ENCODE assay signal across 13 cellular contexts in the genomic region with DNA sequence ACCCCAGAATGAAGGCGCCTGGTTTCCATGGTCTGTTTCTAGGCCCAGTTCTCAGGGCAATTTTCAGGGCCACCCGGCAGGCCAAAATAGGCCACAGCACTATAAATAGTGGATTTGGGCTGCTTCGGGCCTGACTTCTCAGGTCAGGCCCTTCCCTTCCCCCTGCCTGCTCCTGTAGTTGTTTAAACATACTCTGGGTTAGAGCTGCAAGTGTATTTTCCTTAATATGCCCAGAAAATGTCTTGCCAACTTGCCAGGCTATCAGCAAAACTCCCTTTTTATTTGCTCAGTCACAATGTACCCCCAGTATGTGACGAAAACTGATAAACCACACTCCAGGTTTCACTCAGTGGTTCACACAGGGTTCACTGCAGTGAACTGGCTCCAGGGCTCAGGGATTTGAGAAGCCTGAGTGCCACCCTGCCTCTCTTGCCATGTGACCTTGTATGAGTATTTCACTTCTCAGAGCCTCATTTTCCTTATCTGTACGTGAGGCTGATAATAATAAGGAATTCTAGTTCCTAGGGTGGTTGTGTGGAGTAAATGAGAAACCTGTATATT.
DNase-seq lines count a peak whose midpoint lies in the region; ATAC-seq and TF ChIP-seq lines count a peak whose summit lies in the region.
"Had no signal": no experiment of that assay in that cellular context is flagged by ENCODE, and none has a peak within 500 bp of the region (broad histone marks: within the 10 kb centered on the region; RNA-seq: fewer than 3 reads in every experiment).

No MANE protein-coding gene starts in this region.

- H3K9me3 ChIP-seq in ectodermal cell (ENCODE audit: control insufficient read depth, low read length) (no peaks in the 10 kb centered on the region), Karpas-422 (ENCODE audit: low read length) (no peaks in the 10 kb centered on the region)

- H3K9ac ChIP-seq in Karpas-422 (ENCODE audit: low read length) = no peak overlapping the region

- 66 to 68% methylated on average over 5 of the region's 5 CpGs for WGBS in ectodermal cell, 2 experiments

- H3K4me2 ChIP-seq in Karpas-422 (ENCODE audit: low read depth, low read length, poor library complexity, severe bottlenecking) = no peak overlapping the region

- H3K4me1 Mint-ChIP-seq in nephron (peaks cover 33% of the 10 kb centered on the region), CD14-positive monocyte (peaks cover 34% of the 10 kb centered on the region)

- peaks cover 26% of the 10 kb centered on the region for H3K36me3 Mint-ChIP-seq in nephron (ENCODE audit: low read depth)
- H3K36me3 Mint-ChIP-seq in CD14-positive monocyte = peaks cover 0 to 4% of the 10 kb centered on the region in 2 donors

- H3K9me3 Mint-ChIP-seq in nephron (peaks cover 16% of the 10 kb centered on the region), CD14-positive monocyte (peaks cover 9 to 20% (median 13%) of the 10 kb centered on the region in 7 donors)

- H3K27ac Mint-ChIP-seq in nephron (peak overlapping the region; percentile 95 to 98 (median 97)), CD14-positive monocyte (peak overlapping the region in 1 of 7 donors; percentile 48)
- H3K27ac Mint-ChIP-seq: activated naive CD4-positive, alpha-beta T cell treated with anti-CD3 and anti-CD28 coated beads, Interleukin-2, amount 50 U/mL, for 72 hours had no signal

- TF ChIP-seq CTCF in nephron (IDR thresholded peaks at IDR 0.05; ENCODE audit: unreplicated experiment in 3 of 3) (no peak), CD14-positive monocyte (IDR thresholded peaks at IDR 0.05) (no peak)

- no peaks in the 10 kb centered on the region for H3K9me2 ChIP-seq in Karpas-422 (replicated peaks; ENCODE audit: insufficient read depth, low read length)

- H3K79me2 ChIP-seq in Karpas-422 (ENCODE audit: low read length) = no peaks in the 10 kb centered on the region

- no peaks in the 10 kb centered on the region for H3K36me3 ChIP-seq in ectodermal cell (ENCODE audit: control insufficient read depth, insufficient read depth, low read length)
- H3K36me3 ChIP-seq in Karpas-422 (ENCODE audit: insufficient read depth, low read length) = no peaks in the 10 kb centered on the region

- H3K27me3 Mint-ChIP-seq in nephron (ENCODE audit: low read depth) = no peaks in the 10 kb centered on the region
- H3K27me3 Mint-ChIP-seq in CD14-positive monocyte (ENCODE audit: low read depth in 3 of 3) = no peaks in the 10 kb centered on the region

- H3K4me3 Mint-ChIP-seq in nephron (no peak overlapping the region), CD14-positive monocyte (no peak overlapping the region)

- intact Hi-C loops in CD14-positive monocyte (cut with micrococcal nuclease) = no loop called here

- H3K4me3 ChIP-seq in ectodermal cell (ENCODE audit: insufficient read depth, low read depth, low read length) (no peak overlapping the region), Karpas-422 (ENCODE audit: low read length) (no peak overlapping the region)
- H3K4me3 ChIP-seq: skin epidermis had no signal

- peak; percentile 59 for ATAC-seq in GM18502 (IDR thresholded peaks at IDR 0.05; ENCODE audit: poor library complexity, unreplicated experiment)
- peak; percentile 67 for ATAC-seq in HG03135 (IDR thresholded peaks at IDR 0.05; ENCODE audit: unreplicated experiment)
- ATAC-seq: foreskin keratinocyte had no signal

- H4K20me1 ChIP-seq in Karpas-422 (ENCODE audit: insufficient read depth, low read depth, low read length) = no peaks in the 10 kb centered on the region

- no peak for DNase-seq in Karpas-422
- no peak for DNase-seq in CD14-positive monocyte (ENCODE audit: low spot score)
- no peak for DNase-seq in stimulated activated naive CD4-positive, alpha-beta T cell (lab: John Stamatoyannopoulos, UW)
- no peak for DNase-seq in DMS153 treated with DMSO at 0.1 percent for 48 hours (lab: John Stamatoyannopoulos, UW; ENCODE audit: unreplicated experiment)
- DNase-seq: foreskin keratinocyte, H7, NCI-H1092 had no signal

- H3K27ac ChIP-seq in ectodermal cell (ENCODE audit: insufficient read depth, low read depth, low read length, poor library complexity, severe bottlenecking) (peak overlapping the region; percentile 74), Karpas-422 (ENCODE audit: low read length) (no peak overlapping the region)
- H3K27ac ChIP-seq: foreskin keratinocyte had no signal

- H2AFZ ChIP-seq in Karpas-422 (ENCODE audit: low read length) = no peak overlapping the region

- no peaks in the 10 kb centered on the region for H3K27me3 ChIP-seq in ectodermal cell (ENCODE audit: control insufficient read depth, insufficient read depth, low read length, poor library complexity, severe bottlenecking)
- no peaks in the 10 kb centered on the region for H3K27me3 ChIP-seq in Karpas-422 (ENCODE audit: low read length)
- H3K27me3 ChIP-seq: foreskin keratinocyte had no signal

- H3K4me1 ChIP-seq in ectodermal cell (ENCODE audit: control insufficient read depth, insufficient read depth, low read length) (peaks cover 8% of the 10 kb centered on the region), Karpas-422 (ENCODE audit: low read length) (no peaks in the 10 kb centered on the region)
